ENCODE assay signal across 19 cellular contexts in the genomic region with DNA sequence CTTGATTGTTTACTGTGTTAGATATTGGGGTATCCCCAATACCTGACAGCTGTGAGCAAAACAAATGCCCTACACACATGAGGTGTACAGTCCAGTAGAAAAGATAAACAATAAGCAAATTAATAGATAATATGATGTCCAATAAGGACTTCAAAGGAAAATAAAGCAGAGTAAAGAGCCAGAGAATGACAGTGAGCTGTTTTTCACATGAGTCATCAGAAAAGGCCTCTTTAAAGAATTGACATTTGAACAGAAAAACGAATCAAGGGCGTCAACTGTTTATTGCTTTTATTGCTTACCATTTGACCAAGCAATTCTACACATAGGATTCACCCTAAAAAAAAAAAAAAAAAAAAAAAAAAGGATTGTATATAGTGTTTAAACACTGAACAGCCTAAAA.
A peak's percentile ranks its signal among the peaks of the same experiment; 100 is the strongest.
DNase-seq lines count a peak whose midpoint lies in the region; ATAC-seq, FAIRE-seq and TF ChIP-seq lines count a peak whose summit lies in the region.
"Had no signal": no experiment of that assay in that cellular context is flagged by ENCODE, and none has a peak within 500 bp of the region (broad histone marks: within the 10 kb centered on the region; RNA-seq: fewer than 3 reads in every experiment).

No MANE protein-coding gene starts in this region.

- H3K36me3 Mint-ChIP-seq in T-helper 17 cell (ENCODE audit: low read depth) = peaks cover 6% of the 10 kb centered on the region

- H3K4me3 ChIP-seq in esophagus muscularis mucosa = no peak overlapping the region
- no peak overlapping the region for H3K4me3 ChIP-seq in prostate gland
- no peak overlapping the region for H3K4me3 ChIP-seq in lower lobe of right lung
- no peak overlapping the region for H3K4me3 ChIP-seq in gastrocnemius medialis
- H3K4me3 ChIP-seq: breast epithelium, HAP-1 had no signal

- no peak overlapping the region for H3K27ac Mint-ChIP-seq in T-helper 17 cell
- H3K27ac Mint-ChIP-seq: activated naive CD8-positive, alpha-beta T cell treated with anti-CD3 and anti-CD28 coated beads for 36 hours; IgD-negative memory B cell had no signal

- no peak for ATAC-seq in T-helper 17 cell
- no peak for ATAC-seq in lower lobe of right lung
- ATAC-seq in gastrocnemius medialis = no peak

- peak overlapping the region; percentile 7 for H3K4me3 Mint-ChIP-seq in T-helper 17 cell
- H3K4me3 Mint-ChIP-seq: activated naive CD8-positive, alpha-beta T cell treated with anti-CD3 and anti-CD28 coated beads for 36 hours; IgD-negative memory B cell had no signal

- H3K9me3 ChIP-seq in T-helper 17 cell (ENCODE audit: control insufficient read depth, low read length, poor library complexity, severe bottlenecking) (no peaks in the 10 kb centered on the region), esophagus muscularis mucosa (no peaks in the 10 kb centered on the region), prostate gland (no peaks in the 10 kb centered on the region), lower lobe of right lung (no peaks in the 10 kb centered on the region), gastrocnemius medialis (no peaks in the 10 kb centered on the region)
- H3K9me3 ChIP-seq: breast epithelium, HAP-1 had no signal

- in situ Hi-C loops in gastrocnemius medialis (cut with MboI; ENCODE audit: low sequenced_read_pairs in 4 of 4) = no loop called here

- intact Hi-C loops in esophagus muscularis mucosa (cut with DNase I) (no loop called here), prostate gland (cut with DNase I) (no loop called here), lower lobe of right lung (cut with DNase I) (no loop called here), gastrocnemius medialis (cut with DNase I; ENCODE audit: low total_unique reads) (no loop called here)

- TF ChIP-seq POLR2A in H54 (IDR thresholded peaks at IDR 0.05; ENCODE audit: low read depth, low read length) = no peak
- no peak for TF ChIP-seq POLR2A in esophagus muscularis mucosa (IDR thresholded peaks at IDR 0.05; ENCODE audit: low read depth)
- TF ChIP-seq POLR2A in prostate gland (IDR thresholded peaks at IDR 0.05) = no peak
- TF ChIP-seq POLR2A in gastrocnemius medialis (IDR thresholded peaks at IDR 0.05) = no peak

- WGBS in esophagus muscularis mucosa = 30% methylated on average over 2 of the region's 2 CpGs
- 47% methylated on average over 2 of the region's 2 CpGs for WGBS in prostate gland

- H3K27me3 Mint-ChIP-seq in T-helper 17 cell = no peaks in the 10 kb centered on the region
- H3K27me3 Mint-ChIP-seq: activated naive CD8-positive, alpha-beta T cell treated with anti-CD3 and anti-CD28 coated beads for 36 hours; IgD-negative memory B cell had no signal

- H3K4me1 Mint-ChIP-seq in T-helper 17 cell = no peaks in the 10 kb centered on the region
- H3K4me1 Mint-ChIP-seq: activated naive CD8-positive, alpha-beta T cell treated with anti-CD3 and anti-CD28 coated beads for 36 hours; IgD-negative memory B cell had no signal

- H3K27ac ChIP-seq in esophagus muscularis mucosa (replicated peaks in 1 of 4) (peak overlapping the region; percentile 66 to 68 (median 66)), prostate gland (peak overlapping the region in 1 of 2 donors; percentile 30), lower lobe of right lung (no peak overlapping the region), gastrocnemius medialis (peak overlapping the region in 2 of 4 donors; percentile 3 to 35)
- H3K27ac ChIP-seq: breast epithelium had no signal

- peak; percentile 36 for FAIRE-seq in H54 (lab: Jason Lieb, UNC)

- TF ChIP-seq CTCF in esophagus muscularis mucosa (IDR thresholded peaks at IDR 0.05) = no peak
- no peak for TF ChIP-seq CTCF in prostate gland (IDR thresholded peaks at IDR 0.05)
- no peak for TF ChIP-seq CTCF in lower lobe of right lung (IDR thresholded peaks at IDR 0.05)
- TF ChIP-seq CTCF in gastrocnemius medialis (IDR thresholded peaks at IDR 0.05 in 4 of 5, conservative IDR thresholded peaks at IDR 0.05 in 1 of 5) = no peak

- H3K4me1 ChIP-seq in esophagus muscularis mucosa (peaks cover 0 to 65% (median 45%) of the 10 kb centered on the region in 4 donors), prostate gland (replicated peaks) (no peaks in the 10 kb centered on the region), lower lobe of right lung (no peaks in the 10 kb centered on the region), gastrocnemius medialis (no peaks in the 10 kb centered on the region)
- H3K4me1 ChIP-seq: breast epithelium, HAP-1 had no signal

- DNase-seq in H54 (ENCODE audit: insufficient read length, low spot score) (no peak), T-helper 17 cell (no peak), esophagus muscularis mucosa (ENCODE audit: extremely low spot score) (no peak), renal cortical epithelial cell (ENCODE audit: low read depth) (peak; percentile 40), NCI-H146 treated with DMSO at 0.1 percent for 48 hours (lab: John Stamatoyannopoulos, UW; ENCODE audit: unreplicated experiment) (no peak), prostate gland (ENCODE audit: low spot score) (no peak), lower lobe of right lung (no peak), gastrocnemius medialis (no peak)
- DNase-seq: activated CD8-positive, alpha-beta memory T cell treated with anti-CD3 and anti-CD28 coated beads for 24 hours; COR-L47; hypothalamus; NCI-H2029 treated with DMSO at 0.1 percent for 48 hours; NCI-H510A treated with DMSO at 0.1 percent for 48 hours; nucleus accumbens; Right ventricle myocardium superior had no signal

- H3K27me3 ChIP-seq in esophagus muscularis mucosa (no peaks in the 10 kb centered on the region), prostate gland (replicated peaks; ENCODE audit: insufficient read depth) (no peaks in the 10 kb centered on the region), lower lobe of right lung (ENCODE audit: low read depth) (no peaks in the 10 kb centered on the region), gastrocnemius medialis (no peaks in the 10 kb centered on the region)
- H3K27me3 ChIP-seq: breast epithelium had no signal

- peaks cover 17 to 80% (median 69%) of the 10 kb centered on the region in 4 donors for H3K36me3 ChIP-seq in esophagus muscularis mucosa
- H3K36me3 ChIP-seq in prostate gland = peaks cover 0 to 5% of the 10 kb centered on the region in 2 donors
- H3K36me3 ChIP-seq in lower lobe of right lung = peaks cover 80% of the 10 kb centered on the region
- peaks cover 0 to 57% of the 10 kb centered on the region in 2 donors for H3K36me3 ChIP-seq in gastrocnemius medialis
- H3K36me3 ChIP-seq: breast epithelium had no signal

- no peak for TF ChIP-seq EP300 in esophagus muscularis mucosa (IDR thresholded peaks at IDR 0.05)
